Comparison of ENCODE assay signal across 1 cellular context in the genomic region with DNA sequence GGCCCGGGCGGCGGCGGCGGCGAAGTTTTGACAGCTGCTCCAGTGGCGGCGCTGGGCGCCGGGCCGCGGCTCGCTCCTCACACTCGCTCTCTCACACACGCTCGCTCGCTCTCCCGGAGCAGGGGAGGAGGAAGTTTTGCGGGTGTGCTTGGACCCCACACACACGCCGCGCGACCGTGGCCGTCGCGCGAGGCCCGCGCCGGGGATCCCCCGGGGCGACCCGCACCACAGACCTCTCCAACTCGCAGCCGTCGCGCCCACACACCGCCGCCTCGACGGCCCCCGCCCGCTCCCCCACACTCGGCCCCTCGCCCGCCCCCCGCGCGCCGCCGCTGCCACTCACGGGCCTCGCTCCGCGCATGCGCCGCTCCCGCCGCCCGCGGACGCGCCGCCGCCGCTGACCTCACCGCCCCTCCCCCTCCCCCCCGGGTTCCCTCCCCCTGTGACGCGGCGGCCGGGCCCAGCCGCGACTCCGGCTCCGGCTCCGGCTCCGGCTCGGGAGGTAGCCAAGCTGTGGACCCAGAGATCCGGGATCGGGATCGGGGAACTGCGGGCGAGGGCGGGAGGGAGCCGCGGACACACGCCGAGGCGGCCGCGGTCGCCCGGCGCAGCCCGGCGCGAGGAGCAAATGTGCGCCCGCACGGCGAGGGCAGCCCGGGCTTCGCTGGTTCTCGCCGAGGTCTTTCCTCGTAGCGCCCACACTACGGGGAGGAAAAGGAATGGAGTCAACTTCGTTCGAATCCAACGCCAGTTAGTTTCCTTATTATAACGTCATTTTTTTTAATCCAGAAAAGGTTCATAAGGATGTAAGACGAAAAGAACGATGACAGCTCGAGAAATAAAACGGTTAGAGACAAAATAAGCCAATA.
TF ChIP-seq lines count a peak whose summit lies in the region.

No MANE protein-coding gene starts in this region.

TF ChIP-seq in HepG2, 621 proteins besides CTCF, POLR2A, EP300 and RAD21 (continued from another document and continues in another):
- TF ChIP-seq, protein P1, sequence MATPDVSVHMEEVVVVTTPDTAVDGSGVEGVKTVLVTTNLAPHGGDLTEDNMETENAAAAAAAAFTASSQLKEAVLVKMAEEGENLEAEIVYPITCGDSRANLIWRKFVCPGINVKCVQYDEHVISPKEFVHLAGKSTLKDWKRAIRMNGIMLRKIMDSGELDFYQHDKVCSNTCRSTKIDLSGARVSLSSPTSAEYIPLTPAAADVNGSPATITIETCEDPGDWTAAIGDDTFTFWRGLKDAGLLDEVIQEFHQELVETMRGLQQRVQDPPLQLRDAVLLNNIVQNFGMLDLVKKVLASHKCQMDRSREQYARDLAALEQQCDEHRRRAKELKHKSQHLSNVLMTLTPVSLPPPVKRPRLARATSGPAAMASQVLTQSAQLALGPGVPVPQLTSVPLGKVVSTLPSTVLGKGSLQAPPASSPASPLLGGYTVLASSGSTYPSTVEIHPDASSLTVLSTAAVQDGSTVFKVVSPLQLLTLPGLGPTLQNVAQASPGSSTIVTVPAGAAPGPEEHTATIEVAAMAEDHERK (CRISPR knock-in tag; IDR thresholded peaks at IDR 0.05; ENCODE audit: low read depth) = no peak
- TF ChIP-seq, protein P2, sequence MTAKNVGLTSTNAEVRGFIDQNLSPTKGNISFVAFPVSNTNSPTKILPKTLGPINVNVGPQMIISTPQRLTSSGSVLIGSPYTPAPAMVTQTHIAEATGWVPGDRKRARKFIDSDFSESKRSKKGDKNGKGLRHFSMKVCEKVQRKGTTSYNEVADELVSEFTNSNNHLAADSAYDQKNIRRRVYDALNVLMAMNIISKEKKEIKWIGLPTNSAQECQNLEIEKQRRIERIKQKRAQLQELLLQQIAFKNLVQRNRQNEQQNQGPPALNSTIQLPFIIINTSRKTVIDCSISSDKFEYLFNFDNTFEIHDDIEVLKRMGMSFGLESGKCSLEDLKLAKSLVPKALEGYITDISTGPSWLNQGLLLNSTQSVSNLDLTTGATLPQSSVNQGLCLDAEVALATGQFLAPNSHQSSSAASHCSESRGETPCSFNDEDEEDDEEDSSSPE (CRISPR knock-in tag; IDR thresholded peaks at IDR 0.05) = peak; percentile 91
- TF ChIP-seq ZFP82 (CRISPR knock-in tag; IDR thresholded peaks at IDR 0.05; ENCODE audit: borderline replicate concordance) (no peak), TEAD2 (CRISPR knock-in tag; IDR thresholded peaks at IDR 0.05) (no peak), KDM4B (CRISPR knock-in tag; IDR thresholded peaks at IDR 0.05) (0 out of 2 replicates have a peak, but pooled peaks have one; percentile 31), TOPORS (CRISPR knock-in tag; IDR thresholded peaks at IDR 0.05) (peak; percentile 81; the same call in 1 of the 2 replicates), ZNF441 (CRISPR knock-in tag; IDR thresholded peaks at IDR 0.05; ENCODE audit: borderline replicate concordance) (peak; percentile 90; the same call in 1 of the 2 replicates), SMAD1 (CRISPR knock-in tag; IDR thresholded peaks at IDR 0.05; ENCODE audit: borderline replicate concordance, low read depth) (no peak), SAP130 (CRISPR knock-in tag; IDR thresholded peaks at IDR 0.05; ENCODE audit: low read depth) (peak; percentile 77), TAF1 (CRISPR knock-in tag; IDR thresholded peaks at IDR 0.05) (peak; percentile 33; the same call in 1 of the 2 replicates), ZNF773 (CRISPR knock-in tag; IDR thresholded peaks at IDR 0.05; ENCODE audit: borderline replicate concordance) (no peak), ZFP41 (CRISPR knock-in tag; IDR thresholded peaks at IDR 0.05; ENCODE audit: borderline replicate concordance) (no peak), NFATC3 (CRISPR knock-in tag; IDR thresholded peaks at IDR 0.05) (no peak), ZNF790 (CRISPR knock-in tag; IDR thresholded peaks at IDR 0.05; ENCODE audit: borderline replicate concordance) (peak; percentile 71; the same call in 1 of the 2 replicates), RFX5 (IDR thresholded peaks at IDR 0.05; ENCODE audit: low read depth, low read length) (peak; percentile 54; the same call in 1 of the 2 replicates), SOX5 (CRISPR knock-in tag; IDR thresholded peaks at IDR 0.05; ENCODE audit: borderline replicate concordance) (0 out of 2 replicates have a peak, but pooled peaks have one; percentile 10), KMT2A (CRISPR knock-in tag; IDR thresholded peaks at IDR 0.05) (no peak)
- TF ChIP-seq, protein P3, sequence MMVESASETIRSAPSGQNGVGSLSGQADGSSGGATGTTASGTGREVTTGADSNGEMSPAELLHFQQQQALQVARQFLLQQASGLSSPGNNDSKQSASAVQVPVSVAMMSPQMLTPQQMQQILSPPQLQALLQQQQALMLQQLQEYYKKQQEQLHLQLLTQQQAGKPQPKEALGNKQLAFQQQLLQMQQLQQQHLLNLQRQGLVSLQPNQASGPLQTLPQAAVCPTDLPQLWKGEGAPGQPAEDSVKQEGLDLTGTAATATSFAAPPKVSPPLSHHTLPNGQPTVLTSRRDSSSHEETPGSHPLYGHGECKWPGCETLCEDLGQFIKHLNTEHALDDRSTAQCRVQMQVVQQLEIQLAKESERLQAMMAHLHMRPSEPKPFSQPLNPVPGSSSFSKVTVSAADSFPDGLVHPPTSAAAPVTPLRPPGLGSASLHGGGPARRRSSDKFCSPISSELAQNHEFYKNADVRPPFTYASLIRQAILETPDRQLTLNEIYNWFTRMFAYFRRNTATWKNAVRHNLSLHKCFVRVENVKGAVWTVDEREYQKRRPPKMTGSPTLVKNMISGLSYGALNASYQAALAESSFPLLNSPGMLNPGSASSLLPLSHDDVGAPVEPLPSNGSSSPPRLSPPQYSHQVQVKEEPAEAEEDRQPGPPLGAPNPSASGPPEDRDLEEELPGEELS (CRISPR knock-in tag; IDR thresholded peaks at IDR 0.05) = no peak
- TF ChIP-seq, protein P4, sequence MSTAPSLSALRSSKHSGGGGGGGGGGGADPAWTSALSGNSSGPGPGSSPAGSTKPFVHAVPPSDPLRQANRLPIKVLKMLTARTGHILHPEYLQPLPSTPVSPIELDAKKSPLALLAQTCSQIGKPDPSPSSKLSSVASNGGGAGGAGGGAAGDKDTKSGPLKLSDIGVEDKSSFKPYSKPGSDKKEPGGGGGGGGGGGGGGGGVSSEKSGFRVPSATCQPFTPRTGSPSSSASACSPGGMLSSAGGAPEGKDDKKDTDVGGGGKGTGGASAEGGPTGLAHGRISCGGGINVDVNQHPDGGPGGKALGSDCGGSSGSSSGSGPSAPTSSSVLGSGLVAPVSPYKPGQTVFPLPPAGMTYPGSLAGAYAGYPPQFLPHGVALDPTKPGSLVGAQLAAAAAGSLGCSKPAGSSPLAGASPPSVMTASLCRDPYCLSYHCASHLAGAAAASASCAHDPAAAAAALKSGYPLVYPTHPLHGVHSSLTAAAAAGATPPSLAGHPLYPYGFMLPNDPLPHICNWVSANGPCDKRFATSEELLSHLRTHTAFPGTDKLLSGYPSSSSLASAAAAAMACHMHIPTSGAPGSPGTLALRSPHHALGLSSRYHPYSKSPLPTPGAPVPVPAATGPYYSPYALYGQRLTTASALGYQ (CRISPR knock-in tag; IDR thresholded peaks at IDR 0.05) = no peak
- TF ChIP-seq, protein P5, sequence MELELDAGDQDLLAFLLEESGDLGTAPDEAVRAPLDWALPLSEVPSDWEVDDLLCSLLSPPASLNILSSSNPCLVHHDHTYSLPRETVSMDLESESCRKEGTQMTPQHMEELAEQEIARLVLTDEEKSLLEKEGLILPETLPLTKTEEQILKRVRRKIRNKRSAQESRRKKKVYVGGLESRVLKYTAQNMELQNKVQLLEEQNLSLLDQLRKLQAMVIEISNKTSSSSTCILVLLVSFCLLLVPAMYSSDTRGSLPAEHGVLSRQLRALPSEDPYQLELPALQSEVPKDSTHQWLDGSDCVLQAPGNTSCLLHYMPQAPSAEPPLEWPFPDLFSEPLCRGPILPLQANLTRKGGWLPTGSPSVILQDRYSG (CRISPR knock-in tag; IDR thresholded peaks at IDR 0.05) = no peak
- TF ChIP-seq, protein P6, sequence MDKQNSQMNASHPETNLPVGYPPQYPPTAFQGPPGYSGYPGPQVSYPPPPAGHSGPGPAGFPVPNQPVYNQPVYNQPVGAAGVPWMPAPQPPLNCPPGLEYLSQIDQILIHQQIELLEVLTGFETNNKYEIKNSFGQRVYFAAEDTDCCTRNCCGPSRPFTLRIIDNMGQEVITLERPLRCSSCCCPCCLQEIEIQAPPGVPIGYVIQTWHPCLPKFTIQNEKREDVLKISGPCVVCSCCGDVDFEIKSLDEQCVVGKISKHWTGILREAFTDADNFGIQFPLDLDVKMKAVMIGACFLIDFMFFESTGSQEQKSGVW (CRISPR knock-in tag; IDR thresholded peaks at IDR 0.05; ENCODE audit: borderline replicate concordance) = peak; percentile 47; the same call in 1 of the 2 replicates
- TF ChIP-seq, protein P7, sequence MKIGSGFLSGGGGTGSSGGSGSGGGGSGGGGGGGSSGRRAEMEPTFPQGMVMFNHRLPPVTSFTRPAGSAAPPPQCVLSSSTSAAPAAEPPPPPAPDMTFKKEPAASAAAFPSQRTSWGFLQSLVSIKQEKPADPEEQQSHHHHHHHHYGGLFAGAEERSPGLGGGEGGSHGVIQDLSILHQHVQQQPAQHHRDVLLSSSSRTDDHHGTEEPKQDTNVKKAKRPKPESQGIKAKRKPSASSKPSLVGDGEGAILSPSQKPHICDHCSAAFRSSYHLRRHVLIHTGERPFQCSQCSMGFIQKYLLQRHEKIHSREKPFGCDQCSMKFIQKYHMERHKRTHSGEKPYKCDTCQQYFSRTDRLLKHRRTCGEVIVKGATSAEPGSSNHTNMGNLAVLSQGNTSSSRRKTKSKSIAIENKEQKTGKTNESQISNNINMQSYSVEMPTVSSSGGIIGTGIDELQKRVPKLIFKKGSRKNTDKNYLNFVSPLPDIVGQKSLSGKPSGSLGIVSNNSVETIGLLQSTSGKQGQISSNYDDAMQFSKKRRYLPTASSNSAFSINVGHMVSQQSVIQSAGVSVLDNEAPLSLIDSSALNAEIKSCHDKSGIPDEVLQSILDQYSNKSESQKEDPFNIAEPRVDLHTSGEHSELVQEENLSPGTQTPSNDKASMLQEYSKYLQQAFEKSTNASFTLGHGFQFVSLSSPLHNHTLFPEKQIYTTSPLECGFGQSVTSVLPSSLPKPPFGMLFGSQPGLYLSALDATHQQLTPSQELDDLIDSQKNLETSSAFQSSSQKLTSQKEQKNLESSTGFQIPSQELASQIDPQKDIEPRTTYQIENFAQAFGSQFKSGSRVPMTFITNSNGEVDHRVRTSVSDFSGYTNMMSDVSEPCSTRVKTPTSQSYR (CRISPR knock-in tag; IDR thresholded peaks at IDR 0.05; ENCODE audit: borderline replicate concordance) = peak; percentile 65; the same call in 1 of the 2 replicates
- TF ChIP-seq, protein P8, sequence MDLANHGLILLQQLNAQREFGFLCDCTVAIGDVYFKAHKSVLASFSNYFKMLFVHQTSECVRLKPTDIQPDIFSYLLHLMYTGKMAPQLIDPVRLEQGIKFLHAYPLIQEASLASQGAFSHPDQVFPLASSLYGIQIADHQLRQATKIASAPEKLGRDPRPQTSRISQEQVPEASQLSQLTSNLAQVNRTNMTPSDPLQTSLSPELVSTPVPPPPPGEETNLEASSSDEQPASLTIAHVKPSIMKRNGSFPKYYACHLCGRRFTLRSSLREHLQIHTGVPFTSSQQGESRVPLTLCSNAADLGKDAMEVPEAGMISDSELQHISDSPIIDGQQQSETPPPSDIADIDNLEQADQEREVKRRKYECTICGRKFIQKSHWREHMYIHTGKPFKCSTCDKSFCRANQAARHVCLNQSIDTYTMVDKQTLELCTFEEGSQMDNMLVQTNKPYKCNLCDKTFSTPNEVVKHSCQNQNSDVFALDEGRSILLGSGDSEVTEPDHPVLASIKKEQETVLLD (CRISPR knock-in tag; IDR thresholded peaks at IDR 0.05; ENCODE audit: low read depth) = peak; percentile 85
- TF ChIP-seq, protein P9, sequence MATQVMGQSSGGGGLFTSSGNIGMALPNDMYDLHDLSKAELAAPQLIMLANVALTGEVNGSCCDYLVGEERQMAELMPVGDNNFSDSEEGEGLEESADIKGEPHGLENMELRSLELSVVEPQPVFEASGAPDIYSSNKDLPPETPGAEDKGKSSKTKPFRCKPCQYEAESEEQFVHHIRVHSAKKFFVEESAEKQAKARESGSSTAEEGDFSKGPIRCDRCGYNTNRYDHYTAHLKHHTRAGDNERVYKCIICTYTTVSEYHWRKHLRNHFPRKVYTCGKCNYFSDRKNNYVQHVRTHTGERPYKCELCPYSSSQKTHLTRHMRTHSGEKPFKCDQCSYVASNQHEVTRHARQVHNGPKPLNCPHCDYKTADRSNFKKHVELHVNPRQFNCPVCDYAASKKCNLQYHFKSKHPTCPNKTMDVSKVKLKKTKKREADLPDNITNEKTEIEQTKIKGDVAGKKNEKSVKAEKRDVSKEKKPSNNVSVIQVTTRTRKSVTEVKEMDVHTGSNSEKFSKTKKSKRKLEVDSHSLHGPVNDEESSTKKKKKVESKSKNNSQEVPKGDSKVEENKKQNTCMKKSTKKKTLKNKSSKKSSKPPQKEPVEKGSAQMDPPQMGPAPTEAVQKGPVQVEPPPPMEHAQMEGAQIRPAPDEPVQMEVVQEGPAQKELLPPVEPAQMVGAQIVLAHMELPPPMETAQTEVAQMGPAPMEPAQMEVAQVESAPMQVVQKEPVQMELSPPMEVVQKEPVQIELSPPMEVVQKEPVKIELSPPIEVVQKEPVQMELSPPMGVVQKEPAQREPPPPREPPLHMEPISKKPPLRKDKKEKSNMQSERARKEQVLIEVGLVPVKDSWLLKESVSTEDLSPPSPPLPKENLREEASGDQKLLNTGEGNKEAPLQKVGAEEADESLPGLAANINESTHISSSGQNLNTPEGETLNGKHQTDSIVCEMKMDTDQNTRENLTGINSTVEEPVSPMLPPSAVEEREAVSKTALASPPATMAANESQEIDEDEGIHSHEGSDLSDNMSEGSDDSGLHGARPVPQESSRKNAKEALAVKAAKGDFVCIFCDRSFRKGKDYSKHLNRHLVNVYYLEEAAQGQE (IDR thresholded peaks at IDR 0.05; ENCODE audit: borderline replicate concordance in 1 of 2, low read depth in 1 of 2, low read length in 2 of 2) = no peak
- TF ChIP-seq, protein P10, sequence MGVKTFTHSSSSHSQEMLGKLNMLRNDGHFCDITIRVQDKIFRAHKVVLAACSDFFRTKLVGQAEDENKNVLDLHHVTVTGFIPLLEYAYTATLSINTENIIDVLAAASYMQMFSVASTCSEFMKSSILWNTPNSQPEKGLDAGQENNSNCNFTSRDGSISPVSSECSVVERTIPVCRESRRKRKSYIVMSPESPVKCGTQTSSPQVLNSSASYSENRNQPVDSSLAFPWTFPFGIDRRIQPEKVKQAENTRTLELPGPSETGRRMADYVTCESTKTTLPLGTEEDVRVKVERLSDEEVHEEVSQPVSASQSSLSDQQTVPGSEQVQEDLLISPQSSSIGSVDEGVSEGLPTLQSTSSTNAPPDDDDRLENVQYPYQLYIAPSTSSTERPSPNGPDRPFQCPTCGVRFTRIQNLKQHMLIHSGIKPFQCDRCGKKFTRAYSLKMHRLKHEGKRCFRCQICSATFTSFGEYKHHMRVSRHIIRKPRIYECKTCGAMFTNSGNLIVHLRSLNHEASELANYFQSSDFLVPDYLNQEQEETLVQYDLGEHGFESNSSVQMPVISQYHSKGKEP (CRISPR knock-in tag; IDR thresholded peaks at IDR 0.05) = 0 out of 2 replicates have a peak, but pooled peaks have one; percentile 21
- TF ChIP-seq, protein P11, sequence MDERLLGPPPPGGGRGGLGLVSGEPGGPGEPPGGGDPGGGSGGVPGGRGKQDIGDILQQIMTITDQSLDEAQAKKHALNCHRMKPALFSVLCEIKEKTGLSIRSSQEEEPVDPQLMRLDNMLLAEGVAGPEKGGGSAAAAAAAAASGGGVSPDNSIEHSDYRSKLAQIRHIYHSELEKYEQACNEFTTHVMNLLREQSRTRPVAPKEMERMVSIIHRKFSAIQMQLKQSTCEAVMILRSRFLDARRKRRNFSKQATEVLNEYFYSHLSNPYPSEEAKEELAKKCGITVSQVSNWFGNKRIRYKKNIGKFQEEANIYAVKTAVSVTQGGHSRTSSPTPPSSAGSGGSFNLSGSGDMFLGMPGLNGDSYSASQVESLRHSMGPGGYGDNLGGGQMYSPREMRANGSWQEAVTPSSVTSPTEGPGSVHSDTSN (CRISPR knock-in tag; IDR thresholded peaks at IDR 0.05) = no peak
